In genomic region chr6:2713473-2714358, GRCh38 we compare ENCODE assay signal across 11 cellular contexts. TPM values are rescaled to one million over a fixed set of nuclear protein-coding genes. Genes with fewer than 3 reads are reported as not detected.
A peak's percentile ranks its signal among the peaks of the same experiment; 100 is the strongest.
DNase-seq lines count a peak whose midpoint lies in the region; ATAC-seq and TF ChIP-seq lines count a peak whose summit lies in the region.
"Had no signal": no experiment of that assay in that cellular context is flagged by ENCODE, and none has a peak within 500 bp of the region (broad histone marks: within the 10 kb centered on the region; RNA-seq: fewer than 3 reads in every experiment).

No MANE protein-coding gene starts in this region.

- CTCF ChIA-PET in BJ (lab: Yijun Ruan, JAX), result interaction anchor here (0.7 to 0.9 kb wide), 2 partner anchors 36 to 970 kb away, joined by 3 read pairs; no protein-coding TSS in a partner anchor

- H4K20me1 ChIP-seq in osteoblast (ENCODE audit: insufficient read depth, low read length), result no peaks in the 10 kb centered on the region

- intact Hi-C loops in left colon (cut with DNase I, micrococcal nuclease), result no loop called here

- no peaks in the 10 kb centered on the region for H3K9me3 ChIP-seq in osteoblast (ENCODE audit: low read depth, low read length)

- peaks cover 16% of the 10 kb centered on the region for H3K4me1 ChIP-seq in osteoblast (ENCODE audit: insufficient read depth, low read length)

- no peak for ATAC-seq in left colon
- ATAC-seq in GM18907 (IDR thresholded peaks at IDR 0.05; ENCODE audit: unreplicated experiment), result no peak
- ATAC-seq: activated T-helper 17 cell treated with anti-CD3 and anti-CD28 coated beads, Interleukin-2, amount 50 U/mL, for 72 hours had no signal

- no peaks in the 10 kb centered on the region for H3K27me3 ChIP-seq in BJ (ENCODE audit: control insufficient read depth, insufficient read depth, low read length)
- no peaks in the 10 kb centered on the region for H3K27me3 ChIP-seq in osteoblast (ENCODE audit: insufficient read depth, low read length)

- in situ Hi-C loops in astrocyte of the cerebellum (cut with HindIII; ENCODE audit: low sequenced_read_pairs), result no loop called here

- POLR2A ChIA-PET in BJ (lab: Charles Lee), result no interaction called here

- peak overlapping the region; percentile 75 for H3K27ac ChIP-seq in osteoblast (ENCODE audit: low read depth, low read length)

- H2AFZ ChIP-seq in osteoblast (ENCODE audit: low read length), result no peak overlapping the region

- DNase-seq in BJ (ENCODE audit: low read depth), result no peak
- DNase-seq in MV-4-11 (lab: John Stamatoyannopoulos, UW), result peak; percentile 70
- DNase-seq in astrocyte of the cerebellum (ENCODE audit: low read depth), result peak; percentile 83
- peak; percentile 70 for DNase-seq in osteoblast (ENCODE audit: insufficient read length, low spot score, missing footprints)
- no peak for DNase-seq in NCI-H2081 (lab: John Stamatoyannopoulos, UW)
- DNase-seq in left colon, result no peak
- no peak for DNase-seq in dermis blood vessel endothelial cell
- DNase-seq: NCI-H1417 treated with DMSO at 0.1 percent for 48 hours, NCI-H748 treated with DMSO at 0.1 percent for 48 hours had no signal

- H3K4me3 ChIP-seq in BJ (ENCODE audit: low read depth, low read length) (no peak overlapping the region), astrocyte of the cerebellum (ENCODE audit: low read depth, low read length) (no peak overlapping the region), osteoblast (ENCODE audit: insufficient read depth, low read length) (no peak overlapping the region)

- TF ChIP-seq CTCF in BJ (IDR thresholded peaks at IDR 0.05; ENCODE audit: insufficient read depth, low read depth, low read length) (peak; percentile 18; the same call in 1 of the 2 replicates), astrocyte of the cerebellum (IDR thresholded peaks at IDR 0.05; ENCODE audit: low read depth, low read length, missing control alignments) (peak; percentile 28), osteoblast (IDR thresholded peaks at IDR 0.05; ENCODE audit: extremely low read depth, low read depth, low read length) (peak; percentile 26)

- H3K4me2 ChIP-seq in osteoblast (ENCODE audit: insufficient read depth, low read length), result peak overlapping the region; percentile 57

- no peaks in the 10 kb centered on the region for H3K79me2 ChIP-seq in osteoblast (ENCODE audit: insufficient read depth, low read length)

- H3K36me3 ChIP-seq in BJ (ENCODE audit: control insufficient read depth, insufficient read depth, low read length) (no peaks in the 10 kb centered on the region), osteoblast (ENCODE audit: insufficient read depth, low read length) (no peaks in the 10 kb centered on the region)

RNA-seq across cellular contexts. Expression of gene MYLK4, which starts 37.0 kb away (rescaled TPM):
- 0.20 and 0.21 TPM in 2 replicates for polyA plus RNA-seq in BJ (2011; rRNA removed)
- polyA minus RNA-seq in BJ (2011; rRNA and poly(A)+ RNA removed), result 0.09 and 0.10 TPM in 2 replicates
- 0.36 and 0.88 TPM in 2 replicates for total RNA-seq in osteoblast
- total RNA-seq in left colon, result under 1 TPM; 0.34 to 0.55 TPM
- total RNA-seq in dermis blood vessel endothelial cell, result 0.51 and 0.65 TPM in 2 replicates

RNA-seq across cellular contexts. Expression of gene WRNIP1, which starts 51.5 kb away (rescaled TPM):
- polyA plus RNA-seq in BJ (2011; rRNA removed), result 23.9 and 26.5 TPM in 2 replicates
- polyA minus RNA-seq in BJ (2011; rRNA and poly(A)+ RNA removed), result 20.5 and 20.8 TPM in 2 replicates
- total RNA-seq in osteoblast, result 25.3 and 26.5 TPM in 2 replicates
- total RNA-seq in left colon, result 10 to 100 TPM; 42.7 to 44.3 TPM
- total RNA-seq in dermis blood vessel endothelial cell, result 73.6 and 77.3 TPM in 2 replicates

Comparison
In these comparisons a context has a peak if more than half of its experiments do, and no peak if none do; other contexts are left out.
1. DNase-seq: peak in MV-4-11 (single experiment), astrocyte of the cerebellum (single experiment) and osteoblast (single experiment); none in BJ (single experiment), NCI-H2081 (0 of 2), left colon (0 of 2) and dermis blood vessel endothelial cell (single experiment).
2. Peak in every context shown above with its lines, with median percentiles within 50 percentile points of each other: CTCF ChIP-seq.